ENCODE assay signal across 24 cellular contexts in the genomic region with DNA sequence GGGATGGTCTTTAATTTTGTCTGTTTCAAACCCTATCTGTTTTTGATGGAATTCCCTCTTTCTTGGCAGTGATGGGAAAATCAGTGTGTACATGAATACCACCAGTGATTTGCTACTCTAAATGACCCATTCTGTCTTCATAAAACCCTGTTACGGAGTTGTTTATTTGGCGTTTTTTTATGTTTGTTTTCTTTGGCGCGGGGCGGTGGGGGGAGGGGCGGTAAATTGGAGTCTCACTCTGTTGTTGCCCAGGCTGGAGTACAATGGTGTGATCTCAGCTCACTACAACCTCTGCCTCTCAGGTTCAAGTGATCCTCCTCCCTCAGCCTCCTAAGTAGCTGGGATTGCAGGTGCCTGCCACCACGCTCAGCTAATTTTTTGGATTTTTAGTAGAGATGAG.
"Had no signal": no experiment of that assay in that cellular context is flagged by ENCODE, and none has a peak within 500 bp of the region (broad histone marks: within the 10 kb centered on the region; RNA-seq: fewer than 3 reads in every experiment).

No MANE protein-coding gene starts in this region.

- H3K36me3 ChIP-seq: ovary, thoracic aorta had no signal

- ATAC-seq: left cardiac atrium; natural killer cell; sciatic nerve; stimulated activated naive B cell treated with anti-CD40 and anti-IgM and Interleukin-4, amounts not matched to agents 10 μg/mL and 1 μg/mL and 100 μg/mL, for 72 hours; upper lobe of right lung had no signal

- DNase-seq: hippocampal formation; kidney glomerular epithelial cell; left cardiac atrium; left ventricle myocardium inferior; mesendoderm; naive B cell; natural killer cell; ovary; stimulated activated CD4-positive, alpha-beta T cell treated with anti-CD3 and anti-CD28 coated beads, Interleukin-12 subunit alpha, Interleukin-12 subunit beta, amount 100 ng/mL, for 4 hours; stimulated activated CD4-positive, alpha-beta T cell treated with anti-CD3 and anti-CD28 coated beads, Interleukin-15, amount 100 ng/mL, for 24 hours; stimulated activated CD4-positive, alpha-beta T cell treated with anti-CD3 and anti-CD28 coated beads, Interleukin-2, amount 100 ng/mL, for 24 hours; stimulated activated CD4-positive, alpha-beta T cell treated with anti-CD3 and anti-CD28 coated beads, Interleukin-4, amount 100 ng/mL, for 1 hour; stimulated activated naive B cell treated with anti-CD40 and anti-IgM and Interleukin-4, amounts not matched to agents 10 μg/mL and 1 μg/mL and 100 μg/mL, for 72 hours; tibial artery; trophoblast cell; upper lobe of right lung had no signal

- H3K27me3 ChIP-seq: ovary, right atrium auricular region, suprapubic skin, tibial artery, upper lobe of right lung had no signal

- H3K4me3 ChIP-seq: left ventricle myocardium inferior, lung, ovary, right atrium auricular region, skin epidermis, suprapubic skin, thoracic aorta, tibial artery, upper lobe of right lung had no signal

- H3K4me1 ChIP-seq: suprapubic skin, tibial artery, upper lobe of right lung had no signal

- FAIRE-seq: keratinocyte, urothelium cell line had no signal

- H3K27ac ChIP-seq: left ventricle myocardium inferior, ovary, right atrium auricular region, skin epidermis, suprapubic skin, thoracic aorta, tibial artery, upper lobe of right lung had no signal

- H3K9me3 ChIP-seq: left ventricle myocardium inferior, ovary, right atrium auricular region, suprapubic skin, thoracic aorta, tibial artery, upper lobe of right lung had no signal
